ENCODE assay signal across 8 cellular contexts in the genomic region with DNA sequence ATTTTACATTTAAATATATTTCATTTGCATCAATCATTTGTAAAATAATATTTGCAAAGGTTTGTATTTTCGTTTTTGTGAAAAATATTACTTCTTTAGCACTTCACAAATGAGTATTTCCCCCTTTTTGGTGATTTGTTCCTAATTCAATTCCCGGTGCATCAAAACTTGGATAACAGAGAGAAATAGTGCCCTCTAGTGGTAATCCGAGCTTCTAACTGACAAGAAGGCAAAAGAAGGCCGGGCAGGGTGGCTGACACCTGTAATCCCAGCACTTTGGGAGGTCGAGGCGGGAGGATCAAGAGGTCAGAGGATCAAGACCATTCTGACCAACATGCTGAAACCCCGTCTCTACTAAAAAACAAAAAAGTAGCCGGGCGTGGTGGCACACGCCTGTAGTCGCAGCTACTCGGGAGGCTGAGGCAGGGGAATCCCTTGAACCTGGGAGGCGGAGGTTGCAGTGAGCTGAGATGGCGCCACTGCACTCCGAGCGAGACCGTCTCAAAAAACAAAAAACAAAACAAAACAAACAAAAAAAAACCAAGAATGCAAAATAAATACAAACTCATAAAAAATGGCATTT.
DNase-seq lines count a peak whose midpoint lies in the region; ATAC-seq and TF ChIP-seq lines count a peak whose summit lies in the region.

No MANE protein-coding gene starts in this region.

- H3K79me2 ChIP-seq in mesendoderm (ENCODE audit: control insufficient read depth, insufficient read depth, low read length), result no peaks in the 10 kb centered on the region

- DNase-seq in A172 (ENCODE audit: low spot score) (peak; percentile 53), GM10248 (ENCODE audit: extremely low spot score) (peak; percentile 44), NCI-H510A treated with DMSO at 0.1 percent for 48 hours (lab: John Stamatoyannopoulos, UW) (peak; percentile 38), T47D (ENCODE audit: low read depth in 1 of 2, low spot score in 1 of 2) (peak; percentile 2 to 67), mesendoderm (peak; percentile 75), NCI-H187 (lab: John Stamatoyannopoulos, UW) (no peak), lower leg skin (ENCODE audit: low spot score in 2 of 2) (no peak)

- no peak overlapping the region for H3K4ac ChIP-seq in mesendoderm (ENCODE audit: low read depth, low read length)

- no peak overlapping the region for H3K23ac ChIP-seq in mesendoderm (ENCODE audit: low read length)

- TF ChIP-seq CTCF in GM10248 (IDR thresholded peaks at IDR 0.05; ENCODE audit: control extremely low read depth, extremely low read depth, low read depth, missing control alignments) (peak; percentile 64), lower leg skin (IDR thresholded peaks at IDR 0.05) (no peak)

- H3K4me1 ChIP-seq in mesendoderm (ENCODE audit: control insufficient read depth, low read depth, low read length), result no peaks in the 10 kb centered on the region

- POLR2A ChIA-PET in GM10248 (lab: Yijun Ruan, JAX), result no interaction called here

- no peak overlapping the region for H3K18ac ChIP-seq in mesendoderm (ENCODE audit: low read length)

- no peak overlapping the region for H4K8ac ChIP-seq in mesendoderm (ENCODE audit: low read depth, low read length)

- in situ Hi-C loops in T47D (cut with HindIII; ENCODE audit: low pct_unique_long_range_greater_than_20kb, low sequenced_read_pairs), result no loop called here

- no peak overlapping the region for H3K27ac ChIP-seq in mesendoderm (ENCODE audit: low read depth, low read length)

- H3K4me3 ChIP-seq in mesendoderm (ENCODE audit: low read length) (no peak overlapping the region), lower leg skin (ENCODE audit: low read depth, poor library complexity, severe bottlenecking) (no peak overlapping the region)

- intact Hi-C loops in lower leg skin (cut with DNase I; ENCODE audit: low total_unique reads), result no loop called here

- peak; percentile 67 for ATAC-seq in HG03354 (IDR thresholded peaks at IDR 0.05; ENCODE audit: poor library complexity, severe bottlenecking, unreplicated experiment)

- H2BK15ac ChIP-seq in mesendoderm (replicated peaks; ENCODE audit: low read depth), result no peak overlapping the region

- CTCF ChIA-PET in GM10248 (lab: Yijun Ruan, JAX), result interaction anchor here (0.7 to 2.3 kb wide), 18 partner anchors 8 to 1450 kb away, joined by 3 to 9 read pairs (median 5); no protein-coding TSS in a partner anchor

- no peak overlapping the region for H3K9ac ChIP-seq in mesendoderm (ENCODE audit: low read length)

- H3K36me3 ChIP-seq in mesendoderm (ENCODE audit: control insufficient read depth, insufficient read depth, low read length), result no peaks in the 10 kb centered on the region

- H3K56ac ChIP-seq in mesendoderm (ENCODE audit: low read length), result no peak overlapping the region

- TF ChIP-seq POLR2A in lower leg skin (IDR thresholded peaks at IDR 0.05), result no peak

- H2BK120ac ChIP-seq in mesendoderm (ENCODE audit: low read depth, low read length), result no peak overlapping the region

- no peak overlapping the region for H2AK5ac ChIP-seq in mesendoderm (ENCODE audit: low read length)

- no peak overlapping the region for H2BK5ac ChIP-seq in mesendoderm (ENCODE audit: low read length)

- no CpG with 5 or more reads among the region's 17 CpGs for WGBS in mesendoderm (ENCODE audit: extremely low coverage, insufficient coverage, low lambda C conversion rate)
- 66 to 71% methylated on average over 17 of the region's 17 CpGs for WGBS in lower leg skin, 2 donors

- no peaks in the 10 kb centered on the region for H3K27me3 ChIP-seq in mesendoderm (ENCODE audit: insufficient read depth, low read length, poor library complexity)

- no peak overlapping the region for H4K5ac ChIP-seq in mesendoderm (ENCODE audit: low read length)

- H3K4me2 ChIP-seq in mesendoderm (ENCODE audit: low read length), result no peak overlapping the region

- H3K79me1 ChIP-seq in mesendoderm (ENCODE audit: low read length), result no peaks in the 10 kb centered on the region

Comparison
In these comparisons a context has a peak if more than half of its experiments do, and no peak if none do; other contexts are left out.
1. DNase-seq: peak in A172 (single experiment), GM10248 (single experiment), NCI-H510A treated with DMSO at 0.1 percent for 48 hours (single experiment), T47D (2 of 2) and mesendoderm (single experiment); none in NCI-H187 (0 of 2) and lower leg skin (0 of 2).